ENCODE assay signal across 9 cellular contexts in the genomic region with DNA sequence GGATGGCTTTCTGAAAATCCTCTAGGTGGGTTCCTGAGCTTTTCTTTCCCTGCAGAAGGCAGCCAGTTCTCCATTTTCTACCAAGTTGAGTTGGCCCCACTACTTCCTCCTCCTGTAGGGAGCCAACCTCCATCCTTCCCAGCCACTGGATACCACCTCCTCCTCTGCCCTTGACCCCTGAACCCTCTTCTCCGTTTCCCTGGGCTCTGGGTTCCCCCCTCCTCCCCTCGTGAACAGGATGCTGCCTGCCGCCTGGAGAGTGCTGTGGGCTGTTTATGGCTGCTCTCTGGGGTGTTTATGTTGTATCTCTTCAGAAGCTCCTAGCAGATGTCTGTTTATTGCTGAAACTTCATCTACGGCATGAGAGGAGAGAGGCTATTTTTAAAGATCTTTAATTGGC. TPM values are rescaled to one million over a fixed set of nuclear protein-coding genes. Genes with fewer than 3 reads are reported as not detected.
A peak's percentile ranks its signal among the peaks of the same experiment; 100 is the strongest.
DNase-seq lines count a peak whose midpoint lies in the region; ATAC-seq and TF ChIP-seq lines count a peak whose summit lies in the region.
"Had no signal": no experiment of that assay in that cellular context is flagged by ENCODE, and none has a peak within 500 bp of the region (broad histone marks: within the 10 kb centered on the region; RNA-seq: fewer than 3 reads in every experiment).

No MANE protein-coding gene starts in this region.

- H3K27me3 ChIP-seq in SK-N-SH (ENCODE audit: insufficient read depth) = no peaks in the 10 kb centered on the region
- no peaks in the 10 kb centered on the region for H3K27me3 ChIP-seq in cardiac muscle cell
- H3K27me3 ChIP-seq in tibial nerve = no peaks in the 10 kb centered on the region

- TF ChIP-seq CTCF in SK-N-SH (IDR thresholded peaks at IDR 0.05) = peak; percentile 26
- TF ChIP-seq CTCF in cardiac muscle cell (IDR thresholded peaks at IDR 0.05; ENCODE audit: low read depth, low read length) = no peak
- no peak for TF ChIP-seq CTCF in tibial nerve (IDR thresholded peaks at IDR 0.05)

- no peak for TF ChIP-seq EP300 in SK-N-SH (IDR thresholded peaks at IDR 0.05; ENCODE audit: borderline replicate concordance in 1 of 2, low read depth in 1 of 2, low read length in 1 of 2)
- TF ChIP-seq EP300 in tibial nerve (IDR thresholded peaks at IDR 0.05) = no peak

- intact Hi-C loops in activated CD4-positive, alpha-beta T cell treated with anti-CD3 and anti-CD28 coated beads for 36 hours (cut with DNase I, micrococcal nuclease) = loop anchor here in 1 of 2 experiments (10.0 kb wide), 1 partner anchor 274 kb away; a partner anchor contains a TSS

- no peak overlapping the region for H2AFZ ChIP-seq in SK-N-SH (ENCODE audit: low read depth)

- H3K27me3 Mint-ChIP-seq in activated CD4-positive, alpha-beta T cell treated with anti-CD3 and anti-CD28 coated beads for 36 hours = no peaks in the 10 kb centered on the region

- H3K27ac ChIP-seq in SK-N-SH (ENCODE audit: low read depth in 2 of 2, low read length in 1 of 2) (peak overlapping the region in 1 of 2 experiments; percentile 78; a peak in 2 of 4 replicates), cardiac muscle cell (peak overlapping the region; percentile 83), tibial nerve (peak overlapping the region in 3 of 4 donors; percentile 51 to 88 (median 77))

- WGBS in SK-N-SH (ENCODE audit: low lambda C conversion rate) = 91% methylated on average over 4 of the region's 4 CpGs
- WGBS in tibial nerve, 2 donors = 59 to 63% methylated on average over 4 of the region's 4 CpGs

- H3F3A ChIP-seq in SK-N-SH (replicated peaks; ENCODE audit: insufficient read depth) = peaks cover 33% of the 10 kb centered on the region

- no peak overlapping the region for H3K4me3 Mint-ChIP-seq in activated CD4-positive, alpha-beta T cell treated with anti-CD3 and anti-CD28 coated beads for 36 hours

- no peak for ATAC-seq in activated CD4-positive, alpha-beta T cell treated with anti-CD3 and anti-CD28 coated beads for 36 hours
- ATAC-seq in GM18867 (IDR thresholded peaks at IDR 0.05; ENCODE audit: unreplicated experiment) (no peak), GM21737 (IDR thresholded peaks at IDR 0.05; ENCODE audit: unreplicated experiment) (no peak), GM21786 (IDR thresholded peaks at IDR 0.05; ENCODE audit: unreplicated experiment) (no peak)

- TF ChIP-seq RAD21 in SK-N-SH (IDR thresholded peaks at IDR 0.05; ENCODE audit: low read length) = no peak

- peaks cover 48% of the 10 kb centered on the region for H3K4me1 Mint-ChIP-seq in activated CD4-positive, alpha-beta T cell treated with anti-CD3 and anti-CD28 coated beads for 36 hours

- no peak for TF ChIP-seq POLR2A in tibial nerve (IDR thresholded peaks at IDR 0.05)

- DNase-seq in activated CD4-positive, alpha-beta T cell treated with anti-CD3 and anti-CD28 coated beads for 36 hours = no peak
- DNase-seq in activated CD4-positive, alpha-beta T cell treated with anti-CD3 and anti-CD28 coated beads for 48 hours = no peak
- no peak for DNase-seq in SK-N-SH
- DNase-seq in cardiac muscle cell (ENCODE audit: low read depth in 1 of 2, low spot score in 1 of 2) = no peak
- no peak for DNase-seq in tibial nerve (ENCODE audit: low spot score in 2 of 2)
- DNase-seq: C1 segment of cervical spinal cord had no signal

- CTCF ChIA-PET in activated CD4-positive, alpha-beta T cell treated with anti-CD3 and anti-CD28 coated beads for 36 hours (lab: Charles Lee) = interaction anchor here (0.6 to 1.5 kb wide), 5 partner anchors 8 to 117 kb away, joined by 3 to 5 read pairs (median 4); no protein-coding TSS in a partner anchor
- CTCF ChIA-PET in SK-N-SH (lab: Yijun Ruan, JAX) = no interaction called here

- POLR2A ChIA-PET in activated CD4-positive, alpha-beta T cell treated with anti-CD3 and anti-CD28 coated beads for 36 hours (lab: Charles Lee) = no interaction called here
- POLR2A ChIA-PET in SK-N-SH (lab: Yijun Ruan, JAX) = no interaction called here

- no peaks in the 10 kb centered on the region for H3K9me3 Mint-ChIP-seq in activated CD4-positive, alpha-beta T cell treated with anti-CD3 and anti-CD28 coated beads for 36 hours (ENCODE audit: low read depth)

- H3K9me3 ChIP-seq in SK-N-SH (no peaks in the 10 kb centered on the region), cardiac muscle cell (ENCODE audit: low read depth) (no peaks in the 10 kb centered on the region), tibial nerve (no peaks in the 10 kb centered on the region)

- H3K36me3 ChIP-seq in SK-N-SH (replicated peaks in 1 of 2; ENCODE audit: control insufficient read depth in 1 of 2, insufficient read depth in 2 of 2, low read length in 1 of 2) = peaks cover 8 to 35% of the 10 kb centered on the region in 2 experiments
- H3K36me3 ChIP-seq in cardiac muscle cell = no peaks in the 10 kb centered on the region
- no peaks in the 10 kb centered on the region for H3K36me3 ChIP-seq in tibial nerve

- peaks cover 7% of the 10 kb centered on the region for H3K36me3 Mint-ChIP-seq in activated CD4-positive, alpha-beta T cell treated with anti-CD3 and anti-CD28 coated beads for 36 hours (ENCODE audit: low read depth)

- no peaks in the 10 kb centered on the region for H3K9me2 ChIP-seq in SK-N-SH

- H3K4me2 ChIP-seq in SK-N-SH = no peak overlapping the region; the same call in 1 of the 2 replicates

- no peak overlapping the region for H3K4me3 ChIP-seq in SK-N-SH (ENCODE audit: low read depth in 2 of 2, low read length in 1 of 2)
- H3K4me3 ChIP-seq in cardiac muscle cell = no peak overlapping the region
- H3K4me3 ChIP-seq in tibial nerve = no peak overlapping the region

- H3K4me1 ChIP-seq in SK-N-SH (ENCODE audit: control insufficient read depth in 1 of 2, insufficient read depth in 2 of 2, low read depth in 1 of 2, low read length in 1 of 2) (peaks cover 0 to 30% of the 10 kb centered on the region in 2 experiments; a peak in 2 of 4 replicates), cardiac muscle cell (ENCODE audit: low read depth) (peaks cover 73% of the 10 kb centered on the region), tibial nerve (peaks cover 0 to 47% (median 16%) of the 10 kb centered on the region in 4 donors)

- H3K79me2 ChIP-seq in SK-N-SH (ENCODE audit: insufficient read depth) = peaks cover 100% of the 10 kb centered on the region

- H3K27ac Mint-ChIP-seq in activated CD4-positive, alpha-beta T cell treated with anti-CD3 and anti-CD28 coated beads for 36 hours = peak overlapping the region; percentile 59

- 0 out of 2 replicates have a peak overlapping the region, but pooled peaks have one; percentile 10 for H3K9ac ChIP-seq in SK-N-SH

- peaks cover 73% of the 10 kb centered on the region for H4K20me1 ChIP-seq in SK-N-SH (ENCODE audit: insufficient read depth)

TF ChIP-seq in SK-N-SH, 30 proteins besides CTCF, POLR2A, EP300 and RAD21:
- TF ChIP-seq NFIC (IDR thresholded peaks at IDR 0.05; ENCODE audit: borderline replicate concordance) (no peak), POLR2AphosphoS5 (IDR thresholded peaks at IDR 0.05; ENCODE audit: low read depth, low read length) (no peak)
- TF ChIP-seq, protein P1, sequence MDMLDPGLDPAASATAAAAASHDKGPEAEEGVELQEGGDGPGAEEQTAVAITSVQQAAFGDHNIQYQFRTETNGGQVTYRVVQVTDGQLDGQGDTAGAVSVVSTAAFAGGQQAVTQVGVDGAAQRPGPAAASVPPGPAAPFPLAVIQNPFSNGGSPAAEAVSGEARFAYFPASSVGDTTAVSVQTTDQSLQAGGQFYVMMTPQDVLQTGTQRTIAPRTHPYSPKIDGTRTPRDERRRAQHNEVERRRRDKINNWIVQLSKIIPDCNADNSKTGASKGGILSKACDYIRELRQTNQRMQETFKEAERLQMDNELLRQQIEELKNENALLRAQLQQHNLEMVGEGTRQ (IDR thresholded peaks at IDR 0.05; ENCODE audit: borderline replicate concordance, low read depth, low read length) = no peak

RNA-seq across cellular contexts. Expression of a gene that starts 8.6 kb away (rescaled TPM):
- 100 to 1,000 TPM; 186 to 207 TPM for total RNA-seq in activated CD4-positive, alpha-beta T cell treated with anti-CD3 and anti-CD28 coated beads for 36 hours
- polyA plus RNA-seq in SK-N-SH (2012; rRNA removed) = 54.6 and 67.9 TPM in 2 replicates
- polyA plus RNA-seq in SK-N-SH (2012; cell fraction: cytosol; rRNA removed) = 38.0 and 41.1 TPM in 2 replicates
- 76.3 and 84.6 TPM in 2 replicates for polyA plus RNA-seq in SK-N-SH (2012; cell fraction: nucleus; rRNA removed)
- total RNA-seq in cardiac muscle cell = 123 and 178 TPM in 2 replicates
- polyA plus RNA-seq in cardiac muscle cell = 153 and 191 TPM in 2 replicates
- total RNA-seq in tibial nerve = 100 to 1,000 TPM in 2 of 4 donors, 10 to 100 TPM in 2; 87.0 to 136 (median 101) TPM
